Comparison of ENCODE assay signal across 22 cellular contexts in genomic region chr18:37317486-37317885, GRCh38.
A peak's percentile ranks its signal among the peaks of the same experiment; 100 is the strongest.
DNase-seq lines count a peak whose midpoint lies in the region; ATAC-seq lines count a peak whose summit lies in the region.
"Had no signal": no experiment of that assay in that cellular context is flagged by ENCODE, and none has a peak within 500 bp of the region (broad histone marks: within the 10 kb centered on the region; RNA-seq: fewer than 3 reads in every experiment).

No MANE protein-coding gene starts in this region.

- no peak for ATAC-seq in HG03460 (IDR thresholded peaks at IDR 0.05; ENCODE audit: unreplicated experiment)
- no peak for ATAC-seq in GM21723 (IDR thresholded peaks at IDR 0.05; ENCODE audit: unreplicated experiment)
- ATAC-seq in GM21619 (IDR thresholded peaks at IDR 0.05; ENCODE audit: unreplicated experiment) = no peak
- ATAC-seq: A549, GM12878, HCT116 had no signal

- H3K9me3 ChIP-seq in SK-N-MC (ENCODE audit: low read depth, low read length) = no peaks in the 10 kb centered on the region
- H3K9me3 ChIP-seq: A549; BE2C; BLaER1 treated with 17β-estradiol and CSF1 and Interleukin-3, amounts not matched to agents 10 nM and 100 nM had no signal

- H3K36me3 ChIP-seq in SK-N-MC (ENCODE audit: insufficient read depth, low read length) = no peaks in the 10 kb centered on the region
- H3K36me3 ChIP-seq: BE2C; BLaER1 treated with 17β-estradiol and CSF1 and Interleukin-3, amounts not matched to agents 10 nM and 100 nM had no signal

- no peak overlapping the region for H3K9ac ChIP-seq in SK-N-MC (ENCODE audit: insufficient read length)
- H3K9ac ChIP-seq: BLaER1 treated with 17β-estradiol and CSF1 and Interleukin-3, amounts not matched to agents 10 nM and 100 nM; GM23248 had no signal

- DNase-seq in SK-N-MC (ENCODE audit: low read depth, low spot score) (no peak), left kidney (ENCODE audit: low read depth, low spot score) (peak; percentile 45)
- DNase-seq: 8988T; ACHN; AML-193; BE2C; CD4-positive, alpha-beta T cell; CD8-positive, alpha-beta memory T cell; DMS 273 treated with DMSO at 0.1 percent for 48 hours; DMS79; EL; GDM1; GM23248; H9 had no signal

- H3K4me3 ChIP-seq in SK-N-MC = no peak overlapping the region
- H3K4me3 ChIP-seq: A549; BLaER1 treated with 17β-estradiol and CSF1 and Interleukin-3, amounts not matched to agents 10 nM and 100 nM; GM12878; GM23248 had no signal

- H3K27ac ChIP-seq in SK-N-MC = peak overlapping the region; percentile 85
- H3K27ac ChIP-seq in temporal lobe (ENCODE audit: low read depth, low read length) = peak overlapping the region; percentile 17
- H3K27ac ChIP-seq: A549; BLaER1 treated with 17β-estradiol and CSF1 and Interleukin-3, amounts not matched to agents 10 nM and 100 nM; GM23248 had no signal
